In genomic region chr2:160905862-160906261, GRCh38 we compare ENCODE assay signal across 1 cellular context.
TF ChIP-seq lines count a peak whose summit lies in the region.

No MANE protein-coding gene starts in this region.

TF ChIP-seq in GM23338, 12 proteins besides CTCF, POLR2A, EP300 and RAD21 (continued from another document):
- TF ChIP-seq ZNF462 (CRISPR knock-in tag; IDR thresholded peaks at IDR 0.05) (no peak), JUNB (IDR thresholded peaks at IDR 0.05; ENCODE audit: unreplicated experiment) (no peak), ZNF331 (CRISPR knock-in tag; IDR thresholded peaks at IDR 0.05; ENCODE audit: low read depth) (no peak), NANOG (IDR thresholded peaks at IDR 0.05; ENCODE audit: borderline replicate concordance) (no peak)
TF ChIP-seq in GM23338: peak in this region for 0.
